Comparison of ENCODE assay signal across 28 cellular contexts in genomic region chr11:72338266-72338665, GRCh38.
"Had no signal": no experiment of that assay in that cellular context is flagged by ENCODE, and none has a peak within 500 bp of the region (broad histone marks: within the 10 kb centered on the region; RNA-seq: fewer than 3 reads in every experiment).

No MANE protein-coding gene starts in this region.

- H3K27me3 Mint-ChIP-seq: naive thymus-derived CD4-positive, alpha-beta T cell; progenitor cell of endocrine pancreas; stimulated activated naive B cell treated with anti-CD40 and anti-IgM and Interleukin-4, amounts not matched to agents 10 μg/mL and 1 μg/mL and 100 μg/mL, for 72 hours; type B pancreatic cell had no signal

- H3K36me3 ChIP-seq: neural progenitor cell, ovary, right lobe of liver, sigmoid colon, thoracic aorta, thyroid gland, tibial nerve, vagina had no signal

- ATAC-seq: naive thymus-derived CD4-positive, alpha-beta T cell; natural killer cell; right cardiac atrium; right lobe of liver; stimulated activated effector memory CD8-positive, alpha-beta T cell treated with anti-CD3 and anti-CD28 coated beads, Interleukin-12 subunit alpha, Interleukin-12 subunit beta, amount 100 ng/mL, for 72 hours; stimulated activated naive B cell treated with anti-CD40 and anti-IgM and Interleukin-4, amounts not matched to agents 10 μg/mL and 1 μg/mL and 100 μg/mL, for 72 hours had no signal

- H3K27ac Mint-ChIP-seq: natural killer cell; neural progenitor cell; progenitor cell of endocrine pancreas; stimulated activated effector memory CD8-positive, alpha-beta T cell treated with anti-CD3 and anti-CD28 coated beads, Interleukin-12 subunit alpha, Interleukin-12 subunit beta, amount 100 ng/mL, for 72 hours; stimulated activated naive B cell treated with anti-CD40 and anti-IgM and Interleukin-4, amounts not matched to agents 10 μg/mL and 1 μg/mL and 100 μg/mL, for 72 hours; type B pancreatic cell had no signal

- H3K79me2 ChIP-seq: parathyroid adenoma had no signal

- H3K27me3 ChIP-seq: neural progenitor cell, ovary, right lobe of liver, sigmoid colon, stomach, thyroid gland, tibial nerve, vagina had no signal

- H3K4me2 ChIP-seq: neural progenitor cell had no signal

- H3K4me3 ChIP-seq: neural progenitor cell, ovary, psoas muscle, right lobe of liver, sigmoid colon, stomach, thoracic aorta, thyroid gland, tibial nerve, vagina had no signal

- H3K9me3 Mint-ChIP-seq: naive thymus-derived CD4-positive, alpha-beta T cell; natural killer cell; nephron; neural progenitor cell; stimulated activated effector memory CD8-positive, alpha-beta T cell treated with anti-CD3 and anti-CD28 coated beads, Interleukin-12 subunit alpha, Interleukin-12 subunit beta, amount 100 ng/mL, for 72 hours; stimulated activated naive B cell treated with anti-CD40 and anti-IgM and Interleukin-4, amounts not matched to agents 10 μg/mL and 1 μg/mL and 100 μg/mL, for 72 hours; type B pancreatic cell had no signal

- DNase-seq: naive thymus-derived CD4-positive, alpha-beta T cell; natural killer cell; occipital lobe; ovary; posterior cingulate gyrus; psoas muscle; right cardiac atrium; right lobe of liver; sigmoid colon; small intestine; stimulated activated CD4-positive, alpha-beta T cell treated with anti-CD3 and anti-CD28 coated beads, Interleukin-15, amount 100 ng/mL, for 24 hours; stimulated activated CD4-positive, alpha-beta T cell treated with anti-CD3 and anti-CD28 coated beads, Interleukin-2, amount 100 ng/mL, for 24 hours; stimulated activated CD4-positive, alpha-beta T cell treated with anti-CD3 and anti-CD28 coated beads, Interleukin-2, amount 100 ng/mL, for 48 hours; stimulated activated CD4-positive, alpha-beta T cell treated with anti-CD3 and anti-CD28 coated beads, Interleukin-4, amount 100 ng/mL, for 24 hours; stimulated activated naive B cell treated with anti-CD40 and anti-IgM and Interleukin-4, amounts not matched to agents 10 μg/mL and 1 μg/mL and 100 μg/mL, for 72 hours; stimulated activated naive CD4-positive, alpha-beta T cell treated with Interleukin-2 at 50 U/mL for 16 hours; stomach; thyroid gland had no signal

- H2AFZ ChIP-seq: neural progenitor cell, parathyroid adenoma had no signal

- H3K9ac ChIP-seq: neural progenitor cell, parathyroid adenoma had no signal

- FAIRE-seq: small intestine, urothelium cell line had no signal

- H3K27ac ChIP-seq: neural progenitor cell, ovary, parathyroid adenoma, psoas muscle, right lobe of liver, sigmoid colon, stomach, thoracic aorta, thyroid gland, tibial nerve, vagina had no signal

- H3K9me3 ChIP-seq: ovary, psoas muscle, right lobe of liver, sigmoid colon, stomach, thoracic aorta, thyroid gland, tibial nerve, vagina had no signal

- H3K4me3 Mint-ChIP-seq: naive thymus-derived CD4-positive, alpha-beta T cell; natural killer cell; nephron; neural progenitor cell; stimulated activated effector memory CD8-positive, alpha-beta T cell treated with anti-CD3 and anti-CD28 coated beads, Interleukin-12 subunit alpha, Interleukin-12 subunit beta, amount 100 ng/mL, for 72 hours; stimulated activated naive B cell treated with anti-CD40 and anti-IgM and Interleukin-4, amounts not matched to agents 10 μg/mL and 1 μg/mL and 100 μg/mL, for 72 hours; type B pancreatic cell had no signal

- H3K4me1 ChIP-seq: parathyroid adenoma, psoas muscle, right lobe of liver, stomach, thyroid gland, tibial nerve, vagina had no signal
